9 cellular contexts compared by ENCODE assay signal in genomic region chr3:148459931-148460513, GRCh38.
A peak's percentile ranks its signal among the peaks of the same experiment; 100 is the strongest.
DNase-seq lines count a peak whose midpoint lies in the region; ATAC-seq, FAIRE-seq and TF ChIP-seq lines count a peak whose summit lies in the region.
"Had no signal": no experiment of that assay in that cellular context is flagged by ENCODE, and none has a peak within 500 bp of the region (broad histone marks: within the 10 kb centered on the region; RNA-seq: fewer than 3 reads in every experiment).

No MANE protein-coding gene starts in this region.

- H3K4me3 ChIP-seq in LNCaP clone FGC (ENCODE audit: low read depth, low read length) (no peak overlapping the region), H1 (ENCODE audit: extremely low read depth in 1 of 4, insufficient read depth in 2 of 4, low read depth in 3 of 4, low read length in 4 of 4) (no peak overlapping the region), spleen (no peak overlapping the region)

- H3K9me3 ChIP-seq in H1 (ENCODE audit: insufficient read depth in 2 of 2, low read depth in 1 of 2, low read length in 1 of 2) (peaks cover 3% of the 10 kb centered on the region in 2 experiments; a peak in 1 of 4 replicates), spleen (no peaks in the 10 kb centered on the region)

- no peak overlapping the region for H4K5ac ChIP-seq in H1 (ENCODE audit: insufficient read length, low read depth, low read length)

- no peak for TF ChIP-seq EP300 in H1 (IDR thresholded peaks at IDR 0.05; ENCODE audit: borderline replicate concordance in 1 of 2, low read depth in 2 of 2, low read length in 2 of 2)

- H3K79me2 ChIP-seq in H1 (ENCODE audit: control insufficient read depth in 1 of 2, insufficient read depth in 2 of 2, low read length in 2 of 2): no peaks in the 10 kb centered on the region

- no peaks in the 10 kb centered on the region for H4K20me1 ChIP-seq in H1 (replicated peaks in 1 of 2; ENCODE audit: control insufficient read depth in 1 of 2, insufficient read depth in 2 of 2, low read length in 2 of 2)

- no peak overlapping the region for H2BK15ac ChIP-seq in H1 (ENCODE audit: low read length)

- no peak overlapping the region for H3K56ac ChIP-seq in H1 (replicated peaks; ENCODE audit: insufficient read length, low read depth, low read length)

- H2BK120ac ChIP-seq in H1 (replicated peaks; ENCODE audit: low read depth, low read length): no peak overlapping the region

- H2AFZ ChIP-seq in H1 (ENCODE audit: low read length): no peak overlapping the region

- H2BK20ac ChIP-seq in H1 (ENCODE audit: low read length): no peak overlapping the region

- CTCF ChIA-PET in H1 (lab: Charles Lee; ENCODE audit: partially characterized antibody): no interaction called here

- ATAC-seq in left cardiac atrium (no peak), GM19035 (IDR thresholded peaks at IDR 0.05; ENCODE audit: unreplicated experiment) (no peak)

- no peak overlapping the region for H3K23ac ChIP-seq in H1 (ENCODE audit: insufficient read length)

- H4K91ac ChIP-seq in H1 (replicated peaks; ENCODE audit: insufficient read length, low read length): no peak overlapping the region

- H3K4me2 ChIP-seq in H1 (ENCODE audit: insufficient read depth in 1 of 2, low read depth in 2 of 2, low read length in 2 of 2): no peak overlapping the region

- 100% methylated on average over 1 of the region's 1 CpG; no CpG with 5 or more reads in 1 of the 2 experiments for WGBS in H1 (ENCODE audit: extremely low coverage in 1 of 2, insufficient coverage in 1 of 2, insufficient read length in 1 of 2, insufficient replicate concordance in 2 of 2, low coverage in 1 of 2, low lambda C conversion rate in 2 of 2, missing lambda C conversion rate in 1 of 2), 2 experiments
- WGBS in spleen, 5 donors: 80 to 98% (median 88%) methylated on average over 1 of the region's 1 CpG

- no peak overlapping the region for H3K14ac ChIP-seq in H1 (ENCODE audit: insufficient read length)

- H2BK5ac ChIP-seq in H1 (ENCODE audit: low read depth, low read length): no peak overlapping the region

- H3K23me2 ChIP-seq in H1 (ENCODE audit: low read depth, low read length): no peaks in the 10 kb centered on the region

- H3K79me1 ChIP-seq in H1 (ENCODE audit: low read depth, low read length): no peaks in the 10 kb centered on the region

- H3K18ac ChIP-seq in H1 (ENCODE audit: extremely low read depth, low read length): no peak overlapping the region

- H3K27ac ChIP-seq in H1 (ENCODE audit: low read depth, low read length) (no peak overlapping the region), spleen (no peak overlapping the region)

- TF ChIP-seq CTCF in LNCaP clone FGC (IDR thresholded peaks at IDR 0.05; ENCODE audit: control insufficient read depth, extremely low read depth, insufficient read depth) (peak; percentile 35), H1 (IDR thresholded peaks at IDR 0.05; ENCODE audit: control extremely low read depth in 1 of 3, insufficient read depth in 1 of 3, low read depth in 1 of 3, low read length in 3 of 3) (no peak), spleen (IDR thresholded peaks at IDR 0.05 in 8 of 11, conservative IDR thresholded peaks at IDR 0.05 in 3 of 11) (peak in 7 of 11 experiments; percentile 7 to 39 (median 24))

- intact Hi-C loops in spleen (cut with DNase I; ENCODE audit: low total_unique reads): no loop called here
- intact Hi-C loops in left cardiac atrium (cut with DNase I): no loop called here

- H4K8ac ChIP-seq in H1 (ENCODE audit: extremely low read depth, insufficient read depth, low read length): no peak overlapping the region

- H3K27me3 ChIP-seq in H1 (replicated peaks in 1 of 4; ENCODE audit: control insufficient read depth in 3 of 4, extremely low read depth in 1 of 4, insufficient read depth in 3 of 4, low read length in 3 of 4) (no peaks in the 10 kb centered on the region), spleen (replicated peaks in 1 of 7) (no peaks in the 10 kb centered on the region)

- H3K4ac ChIP-seq in H1 (replicated peaks; ENCODE audit: insufficient read length, low read depth, low read length): no peak overlapping the region

- peaks cover 0 to under 1% (median 0%) of the 10 kb centered on the region in 4 experiments; a peak in 1 of 7 replicates for H3K4me1 ChIP-seq in H1 (replicated peaks in 1 of 4; ENCODE audit: control insufficient read depth in 3 of 4, insufficient read depth in 4 of 4, low read length in 3 of 4)
- no peaks in the 10 kb centered on the region for H3K4me1 ChIP-seq in spleen

- TF ChIP-seq POLR2A in H1 (IDR thresholded peaks at IDR 0.05; ENCODE audit: control extremely low read depth in 1 of 2, low read depth in 2 of 2, low read length in 2 of 2) (no peak), spleen (IDR thresholded peaks at IDR 0.05) (no peak)

- DNase-seq in DMS53 (lab: John Stamatoyannopoulos, UW) (peak; percentile 14), DMS53 treated with DMSO at 0.1 percent for 48 hours (lab: John Stamatoyannopoulos, UW; ENCODE audit: unreplicated experiment) (no peak), LNCaP clone FGC (ENCODE audit: low read depth) (no peak), H1 (ENCODE audit: low read depth in 1 of 2, low spot score in 2 of 2) (no peak), spleen (no peak), left cardiac atrium (no peak), NCI-H2107 (lab: John Stamatoyannopoulos, UW) (no peak)
- DNase-seq: NCI-H2029 treated with DMSO at 0.1 percent for 48 hours had no signal

- no peak overlapping the region for H3K9ac ChIP-seq in H1 (replicated peaks in 1 of 4; ENCODE audit: extremely low read depth in 1 of 4, low read depth in 3 of 4, low read length in 3 of 4)

- FAIRE-seq in H1 (lab: Jason Lieb, UNC): no peak

- no peak overlapping the region for H2AK5ac ChIP-seq in H1 (ENCODE audit: low read depth, low read length)

- POLR2A ChIA-PET in H1 (lab: Charles Lee; ENCODE audit: partially characterized antibody): no interaction called here

- no peak overlapping the region for H2BK12ac ChIP-seq in H1 (ENCODE audit: low read depth, low read length)

- H3K36me3 ChIP-seq in H1 (ENCODE audit: control insufficient read depth in 2 of 4, insufficient read depth in 4 of 4, low read length in 3 of 4): no peaks in the 10 kb centered on the region
- H3K36me3 ChIP-seq in spleen: no peaks in the 10 kb centered on the region

- peak; percentile 35 to 47 for TF ChIP-seq RAD21 in H1 (IDR thresholded peaks at IDR 0.05 in 1 of 2, conservative IDR thresholded peaks at IDR 0.05 in 1 of 2; ENCODE audit: low read depth in 2 of 2, low read length in 2 of 2)

TF ChIP-seq in H1, 55 proteins besides CTCF, POLR2A, EP300 and RAD21:
- TF ChIP-seq RNF2 (IDR thresholded peaks at IDR 0.05; ENCODE audit: borderline replicate concordance, low read depth, low read length, missing control alignments, poor library complexity, severe bottlenecking) (no peak), SIRT6 (IDR thresholded peaks at IDR 0.05; ENCODE audit: low read length) (no peak), HDAC6 (IDR thresholded peaks at IDR 0.05; ENCODE audit: low read depth, low read length) (no peak), BACH1 (IDR thresholded peaks at IDR 0.05; ENCODE audit: low read length) (no peak), PHF8 (conservative IDR thresholded peaks at IDR 0.05; ENCODE audit: low read depth, low read length) (no peak), TAF7 (optimal IDR thresholded peaks at IDR 0.05; ENCODE audit: borderline replicate concordance, low read depth, low read length) (no peak), KDM4A (IDR thresholded peaks at IDR 0.05; ENCODE audit: low read depth, low read length, severe bottlenecking) (no peak), SIN3A (conservative IDR thresholded peaks at IDR 0.05 in 1 of 2, IDR thresholded peaks at IDR 0.05 in 1 of 2; ENCODE audit: low read depth in 1 of 2, low read length in 2 of 2) (no peak), CEBPB (IDR thresholded peaks at IDR 0.05; ENCODE audit: low read depth, low read length) (no peak), MAX (IDR thresholded peaks at IDR 0.05) (no peak), BRCA1 (IDR thresholded peaks at IDR 0.05; ENCODE audit: low read depth, low read length) (no peak), FOSL1 (IDR thresholded peaks at IDR 0.05; ENCODE audit: insufficient read depth, low read depth, low read length) (no peak), TEAD4 (IDR thresholded peaks at IDR 0.05; ENCODE audit: low read depth, low read length) (no peak), GABPA (IDR thresholded peaks at IDR 0.05; ENCODE audit: borderline replicate concordance, insufficient read depth, low read length) (no peak), SUZ12 (IDR thresholded peaks at IDR 0.05; ENCODE audit: low read length) (no peak), USF2 (IDR thresholded peaks at IDR 0.05; ENCODE audit: low read length) (no peak), POU5F1 (IDR thresholded peaks at IDR 0.05; ENCODE audit: low read depth, low read length) (no peak)
TF ChIP-seq in H1: peak in this region for 0.

Comparison
In these comparisons a context has a peak if more than half of its experiments do, and no peak if none do; other contexts are left out.
1. CTCF ChIP-seq: peak in LNCaP clone FGC (single experiment) and spleen (7 of 11); none in H1 (0 of 3).